24 cellular contexts compared by ENCODE assay signal in the genomic region with DNA sequence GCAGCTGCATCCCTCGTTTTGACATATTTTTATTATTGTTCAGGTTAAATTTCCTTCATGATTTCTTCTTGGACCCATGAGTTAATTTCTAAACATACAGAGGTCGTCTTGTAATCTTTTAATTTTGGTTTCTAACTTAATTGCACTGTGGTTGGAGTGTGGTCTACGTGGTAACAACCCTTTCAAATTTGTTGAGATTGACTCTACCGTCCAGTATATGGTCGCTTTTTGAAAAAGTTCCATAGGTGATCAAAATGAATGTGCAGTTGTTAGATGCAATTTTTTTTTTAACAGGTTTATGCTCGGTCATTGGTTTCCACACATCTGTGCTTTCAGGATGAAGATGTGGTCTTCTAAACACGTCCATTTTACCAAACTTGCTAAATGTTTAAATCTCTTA.
"Had no signal": no experiment of that assay in that cellular context is flagged by ENCODE, and none has a peak within 500 bp of the region (broad histone marks: within the 10 kb centered on the region; RNA-seq: fewer than 3 reads in every experiment).

No MANE protein-coding gene starts in this region.

- H3K27me3 Mint-ChIP-seq: stimulated activated naive CD8-positive, alpha-beta T cell treated with anti-CD3 and anti-CD28 coated beads, Interleukin-15, amount 100 ng/mL, for 72 hours; stimulated activated naive CD8-positive, alpha-beta T cell treated with anti-CD3 and anti-CD28 coated beads, Interleukin-15, Interleukin-2, amounts not matched to agents 100 ng/mL and 50 ng/mL, for 24 hours; type B pancreatic cell had no signal

- DNase-seq: stimulated activated CD4-positive, alpha-beta T cell treated with anti-CD3 and anti-CD28 coated beads, Interleukin-2, amount 100 ng/mL, for 48 hours; stimulated activated CD4-positive, alpha-beta T cell treated with anti-CD3 and anti-CD28 coated beads, Interleukin-4, amount 100 ng/mL, for 1 hour; stimulated activated CD4-positive, alpha-beta T cell treated with anti-CD3 and anti-CD28 coated beads, Interleukin-4, amount 100 ng/mL, for 24 hours; stimulated activated CD4-positive, alpha-beta T cell treated with anti-CD3 and anti-CD28 coated beads, Interleukin-4, amount 100 ng/mL, for 4 hours; stimulated activated CD8-positive, alpha-beta memory T cell treated with anti-CD3 and anti-CD28 coated beads, Interleukin-4, amount 100 ng/mL, for 48 hours; stimulated activated naive B cell treated with anti-CD40 and anti-IgM and Interleukin-4, amounts not matched to agents 10 μg/mL and 1 μg/mL and 100 μg/mL, for 72 hours; stimulated activated naive CD4-positive, alpha-beta T cell; stimulated activated naive CD4-positive, alpha-beta T cell treated with Interleukin-2 at 50 U/mL for 16 hours; stimulated activated naive CD8-positive, alpha-beta T cell treated with anti-CD3 and anti-CD28 coated beads, Interleukin-15, amount 100 ng/mL, for 72 hours; stimulated activated naive CD8-positive, alpha-beta T cell treated with anti-CD3 and anti-CD28 coated beads, Interleukin-15, Interleukin-2, amounts not matched to agents 100 U/mL and 50 U/mL, for 24 hours; stomach; substantia nigra; testis; thyroid gland; tibial artery; transverse colon; trophoblast cell; upper lobe of left lung; upper lobe of right lung; uterus had no signal

- H3K4me3 Mint-ChIP-seq: stimulated activated effector memory CD8-positive, alpha-beta T cell treated with anti-CD3 and anti-CD28 coated beads, Interleukin-12 subunit alpha, Interleukin-12 subunit beta, amount 100 ng/mL, for 72 hours; stimulated activated memory B cell treated with anti-CD40 and anti-IgM and Interleukin-4, amounts not matched to agents 10 μg/mL and 1 μg/mL and 100 μg/mL, for 72 hours; stimulated activated naive B cell treated with anti-CD40 and anti-IgM and Interleukin-4, amounts not matched to agents 10 μg/mL and 1 μg/mL and 100 μg/mL, for 72 hours; stimulated activated naive CD8-positive, alpha-beta T cell treated with anti-CD3 and anti-CD28 coated beads, Interleukin-15, amount 100 ng/mL, for 72 hours; stimulated activated naive CD8-positive, alpha-beta T cell treated with anti-CD3 and anti-CD28 coated beads, Interleukin-15, Interleukin-2, amounts not matched to agents 100 ng/mL and 50 ng/mL, for 24 hours; type B pancreatic cell had no signal

- ATAC-seq: stimulated activated effector memory CD8-positive, alpha-beta T cell treated with anti-CD3 and anti-CD28 coated beads, Interleukin-12 subunit alpha, Interleukin-12 subunit beta, amount 100 ng/mL, for 72 hours; stimulated activated memory B cell treated with anti-CD40 and anti-IgM and Interleukin-4, amounts not matched to agents 10 μg/mL and 1 μg/mL and 100 μg/mL, for 72 hours; stimulated activated naive B cell treated with anti-CD40 and anti-IgM and Interleukin-4, amounts not matched to agents 10 μg/mL and 1 μg/mL and 100 μg/mL, for 72 hours; stimulated activated naive CD8-positive, alpha-beta T cell treated with anti-CD3 and anti-CD28 coated beads, Interleukin-15, amount 100 ng/mL, for 72 hours; stimulated activated naive CD8-positive, alpha-beta T cell treated with anti-CD3 and anti-CD28 coated beads, Interleukin-15, Interleukin-2, amounts not matched to agents 100 U/mL and 50 U/mL, for 24 hours; upper lobe of right lung had no signal

- H3K27ac Mint-ChIP-seq: stimulated activated effector memory CD8-positive, alpha-beta T cell treated with anti-CD3 and anti-CD28 coated beads, Interleukin-12 subunit alpha, Interleukin-12 subunit beta, amount 100 ng/mL, for 72 hours; stimulated activated memory B cell treated with anti-CD40 and anti-IgM and Interleukin-4, amounts not matched to agents 10 μg/mL and 1 μg/mL and 100 μg/mL, for 72 hours; stimulated activated naive B cell treated with anti-CD40 and anti-IgM and Interleukin-4, amounts not matched to agents 10 μg/mL and 1 μg/mL and 100 μg/mL, for 72 hours; stimulated activated naive CD8-positive, alpha-beta T cell treated with anti-CD3 and anti-CD28 coated beads, Interleukin-15, amount 100 ng/mL, for 72 hours; stimulated activated naive CD8-positive, alpha-beta T cell treated with anti-CD3 and anti-CD28 coated beads, Interleukin-15, Interleukin-2, amounts not matched to agents 100 ng/mL and 50 ng/mL, for 24 hours; type B pancreatic cell had no signal

- H3K4me1 Mint-ChIP-seq: stimulated activated memory B cell treated with anti-CD40 and anti-IgM and Interleukin-4, amounts not matched to agents 10 μg/mL and 1 μg/mL and 100 μg/mL, for 72 hours; stimulated activated naive B cell treated with anti-CD40 and anti-IgM and Interleukin-4, amounts not matched to agents 10 μg/mL and 1 μg/mL and 100 μg/mL, for 72 hours; stimulated activated naive CD8-positive, alpha-beta T cell treated with anti-CD3 and anti-CD28 coated beads, Interleukin-15, amount 100 ng/mL, for 72 hours had no signal

- H3K9me3 Mint-ChIP-seq: stimulated activated effector memory CD8-positive, alpha-beta T cell treated with anti-CD3 and anti-CD28 coated beads, Interleukin-12 subunit alpha, Interleukin-12 subunit beta, amount 100 ng/mL, for 72 hours; stimulated activated memory B cell treated with anti-CD40 and anti-IgM and Interleukin-4, amounts not matched to agents 10 μg/mL and 1 μg/mL and 100 μg/mL, for 72 hours; stimulated activated naive B cell treated with anti-CD40 and anti-IgM and Interleukin-4, amounts not matched to agents 10 μg/mL and 1 μg/mL and 100 μg/mL, for 72 hours; stimulated activated naive CD8-positive, alpha-beta T cell treated with anti-CD3 and anti-CD28 coated beads, Interleukin-15, amount 100 ng/mL, for 72 hours; stimulated activated naive CD8-positive, alpha-beta T cell treated with anti-CD3 and anti-CD28 coated beads, Interleukin-15, Interleukin-2, amounts not matched to agents 100 ng/mL and 50 ng/mL, for 24 hours; type B pancreatic cell had no signal
